Comparison of ENCODE assay signal across 23 cellular contexts in the genomic region with DNA sequence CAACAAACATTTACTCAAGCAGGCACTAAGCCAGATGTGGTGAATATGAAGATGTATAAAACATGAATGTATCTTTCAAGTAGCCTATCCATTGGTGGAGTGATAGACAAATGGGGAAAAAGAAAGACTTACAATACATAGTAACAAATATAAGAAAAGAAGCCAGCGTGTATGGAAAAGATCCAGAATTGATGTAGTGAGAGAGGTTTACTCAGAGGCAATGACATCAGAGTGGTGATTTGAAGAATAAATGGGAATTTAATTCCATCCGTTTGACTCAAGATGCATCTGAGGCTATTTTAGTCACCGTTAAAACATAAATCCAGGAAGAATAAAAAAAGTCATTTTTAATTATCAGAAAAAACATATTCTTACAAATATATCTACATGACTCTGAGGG.
"Had no signal": no experiment of that assay in that cellular context is flagged by ENCODE, and none has a peak within 500 bp of the region (broad histone marks: within the 10 kb centered on the region; RNA-seq: fewer than 3 reads in every experiment).

No MANE protein-coding gene starts in this region.

- H3K27ac ChIP-seq: coronary artery, epithelial cell of prostate, left lung, spleen, thoracic aorta, vagina had no signal

- H3K4me1 ChIP-seq: left lung, spleen, vagina had no signal

- ATAC-seq: activated CD4-positive, alpha-beta T cell treated with anti-CD3 and anti-CD28 coated beads for 36 hours; activated T-cell treated with anti-CD3 and anti-CD28 coated beads, Interleukin-2, amount 50 U/mL, for 4 hours; left lung; naive thymus-derived CD4-positive, alpha-beta T cell; sciatic nerve; WTC11 had no signal

- H3K4me3 ChIP-seq: coronary artery, left lung, spleen, thoracic aorta, vagina had no signal

- H3K27me3 ChIP-seq: left lung, spleen, vagina had no signal

- DNase-seq: activated CD4-positive, alpha-beta T cell treated with anti-CD3 and anti-CD28 coated beads for 36 hours; activated CD4-positive, alpha-beta T cell treated with anti-CD3 and anti-CD28 coated beads, Interleukin-2, amount 50 U/mL, for 48 hours; activated CD8-positive, alpha-beta memory T cell treated with anti-CD3 and anti-CD28 coated beads, Interleukin-2, amount 50 U/mL, for 48 hours; activated naive CD4-positive, alpha-beta T cell; activated naive CD8-positive, alpha-beta T cell treated with anti-CD3 and anti-CD28 coated beads, Interleukin-2, amount 10 ng/mL, durations not matched to agents 7 days and 5 days; activated T-cell treated with anti-CD3 and anti-CD28 coated beads, Interleukin-2, amount 50 U/mL, for 4 hours; amniotic stem cell; cerebellar nuclear complex; glutamatergic neuron; hippocampal formation; kidney glomerular epithelial cell; left lung; naive thymus-derived CD4-positive, alpha-beta T cell; spleen; stimulated activated CD4-positive, alpha-beta T cell treated with anti-CD3 and anti-CD28 coated beads, Interleukin-4, amount 100 ng/mL, for 1 hour; stimulated activated naive CD4-positive, alpha-beta T cell; T-helper 9 cell had no signal

- H3K9me3 ChIP-seq: thoracic aorta, vagina had no signal

- H3K36me3 ChIP-seq: left lung, spleen, thoracic aorta, vagina had no signal
